1 cellular context compared by ENCODE assay signal in the genomic region with DNA sequence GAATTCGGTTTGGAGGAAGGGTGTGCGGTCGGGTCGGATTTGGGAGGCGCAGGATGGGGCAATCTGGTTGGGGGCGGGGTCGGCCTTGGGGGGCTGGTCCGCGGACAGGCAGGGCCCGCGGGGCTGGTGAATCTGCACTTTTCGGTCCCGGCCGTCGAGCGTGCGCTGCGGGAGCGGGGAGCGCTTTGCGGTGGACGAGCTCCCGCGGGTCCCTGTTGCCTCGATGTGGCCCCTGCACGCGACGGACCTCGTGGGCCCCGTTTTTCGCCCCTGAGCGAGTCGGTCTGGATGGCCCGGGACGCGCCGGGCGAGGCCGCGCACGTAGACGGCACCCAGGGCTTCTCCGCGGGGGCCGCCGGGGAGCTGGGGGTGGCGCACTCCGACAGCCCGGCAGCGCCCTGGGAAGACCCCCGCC.
TF ChIP-seq lines count a peak whose summit lies in the region.

No MANE protein-coding gene starts in this region.

TF ChIP-seq in HepG2, 621 proteins besides CTCF, POLR2A, EP300 and RAD21 (continued from another document):
- TF ChIP-seq, protein P1, sequence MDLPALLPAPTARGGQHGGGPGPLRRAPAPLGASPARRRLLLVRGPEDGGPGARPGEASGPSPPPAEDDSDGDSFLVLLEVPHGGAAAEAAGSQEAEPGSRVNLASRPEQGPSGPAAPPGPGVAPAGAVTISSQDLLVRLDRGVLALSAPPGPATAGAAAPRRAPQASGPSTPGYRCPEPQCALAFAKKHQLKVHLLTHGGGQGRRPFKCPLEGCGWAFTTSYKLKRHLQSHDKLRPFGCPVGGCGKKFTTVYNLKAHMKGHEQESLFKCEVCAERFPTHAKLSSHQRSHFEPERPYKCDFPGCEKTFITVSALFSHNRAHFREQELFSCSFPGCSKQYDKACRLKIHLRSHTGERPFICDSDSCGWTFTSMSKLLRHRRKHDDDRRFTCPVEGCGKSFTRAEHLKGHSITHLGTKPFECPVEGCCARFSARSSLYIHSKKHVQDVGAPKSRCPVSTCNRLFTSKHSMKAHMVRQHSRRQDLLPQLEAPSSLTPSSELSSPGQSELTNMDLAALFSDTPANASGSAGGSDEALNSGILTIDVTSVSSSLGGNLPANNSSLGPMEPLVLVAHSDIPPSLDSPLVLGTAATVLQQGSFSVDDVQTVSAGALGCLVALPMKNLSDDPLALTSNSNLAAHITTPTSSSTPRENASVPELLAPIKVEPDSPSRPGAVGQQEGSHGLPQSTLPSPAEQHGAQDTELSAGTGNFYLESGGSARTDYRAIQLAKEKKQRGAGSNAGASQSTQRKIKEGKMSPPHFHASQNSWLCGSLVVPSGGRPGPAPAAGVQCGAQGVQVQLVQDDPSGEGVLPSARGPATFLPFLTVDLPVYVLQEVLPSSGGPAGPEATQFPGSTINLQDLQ (CRISPR knock-in tag; IDR thresholded peaks at IDR 0.05), result 0 out of 2 replicates have a peak, but pooled peaks have one; percentile 48
- TF ChIP-seq CCAR2 (optimal IDR thresholded peaks at IDR 0.05; ENCODE audit: low read depth, low read length), result no peak
- no peak for TF ChIP-seq PAXIP1 (CRISPR knock-in tag; conservative IDR thresholded peaks at IDR 0.05)
- no peak for TF ChIP-seq SRY (CRISPR knock-in tag; IDR thresholded peaks at IDR 0.05)
- no peak for TF ChIP-seq ELF4 (CRISPR knock-in tag; IDR thresholded peaks at IDR 0.05; ENCODE audit: borderline replicate concordance)
- no peak for TF ChIP-seq LBX2 (CRISPR knock-in tag; IDR thresholded peaks at IDR 0.05; ENCODE audit: borderline replicate concordance)
- peak; percentile 4; the same call in 1 of the 2 replicates for TF ChIP-seq KAT8 (CRISPR knock-in tag; IDR thresholded peaks at IDR 0.05)
- no peak for TF ChIP-seq ZNF225 (CRISPR knock-in tag; IDR thresholded peaks at IDR 0.05)
- 0 out of 2 replicates have a peak, but pooled peaks have one; percentile 10 for TF ChIP-seq SIN3A (IDR thresholded peaks at IDR 0.05; ENCODE audit: borderline replicate concordance, low read depth, low read length)
- TF ChIP-seq, protein P2, sequence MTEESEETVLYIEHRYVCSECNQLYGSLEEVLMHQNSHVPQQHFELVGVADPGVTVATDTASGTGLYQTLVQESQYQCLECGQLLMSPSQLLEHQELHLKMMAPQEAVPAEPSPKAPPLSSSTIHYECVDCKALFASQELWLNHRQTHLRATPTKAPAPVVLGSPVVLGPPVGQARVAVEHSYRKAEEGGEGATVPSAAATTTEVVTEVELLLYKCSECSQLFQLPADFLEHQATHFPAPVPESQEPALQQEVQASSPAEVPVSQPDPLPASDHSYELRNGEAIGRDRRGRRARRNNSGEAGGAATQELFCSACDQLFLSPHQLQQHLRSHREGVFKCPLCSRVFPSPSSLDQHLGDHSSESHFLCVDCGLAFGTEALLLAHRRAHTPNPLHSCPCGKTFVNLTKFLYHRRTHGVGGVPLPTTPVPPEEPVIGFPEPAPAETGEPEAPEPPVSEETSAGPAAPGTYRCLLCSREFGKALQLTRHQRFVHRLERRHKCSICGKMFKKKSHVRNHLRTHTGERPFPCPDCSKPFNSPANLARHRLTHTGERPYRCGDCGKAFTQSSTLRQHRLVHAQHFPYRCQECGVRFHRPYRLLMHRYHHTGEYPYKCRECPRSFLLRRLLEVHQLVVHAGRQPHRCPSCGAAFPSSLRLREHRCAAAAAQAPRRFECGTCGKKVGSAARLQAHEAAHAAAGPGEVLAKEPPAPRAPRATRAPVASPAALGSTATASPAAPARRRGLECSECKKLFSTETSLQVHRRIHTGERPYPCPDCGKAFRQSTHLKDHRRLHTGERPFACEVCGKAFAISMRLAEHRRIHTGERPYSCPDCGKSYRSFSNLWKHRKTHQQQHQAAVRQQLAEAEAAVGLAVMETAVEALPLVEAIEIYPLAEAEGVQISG (CRISPR knock-in tag; IDR thresholded peaks at IDR 0.05), result 0 out of 2 replicates have a peak, but pooled peaks have one; percentile 6
- TF ChIP-seq ZNF766 (CRISPR knock-in tag; IDR thresholded peaks at IDR 0.05; ENCODE audit: borderline replicate concordance), result 0 out of 2 replicates have a peak, but pooled peaks have one; percentile 31
- TF ChIP-seq, protein P3, sequence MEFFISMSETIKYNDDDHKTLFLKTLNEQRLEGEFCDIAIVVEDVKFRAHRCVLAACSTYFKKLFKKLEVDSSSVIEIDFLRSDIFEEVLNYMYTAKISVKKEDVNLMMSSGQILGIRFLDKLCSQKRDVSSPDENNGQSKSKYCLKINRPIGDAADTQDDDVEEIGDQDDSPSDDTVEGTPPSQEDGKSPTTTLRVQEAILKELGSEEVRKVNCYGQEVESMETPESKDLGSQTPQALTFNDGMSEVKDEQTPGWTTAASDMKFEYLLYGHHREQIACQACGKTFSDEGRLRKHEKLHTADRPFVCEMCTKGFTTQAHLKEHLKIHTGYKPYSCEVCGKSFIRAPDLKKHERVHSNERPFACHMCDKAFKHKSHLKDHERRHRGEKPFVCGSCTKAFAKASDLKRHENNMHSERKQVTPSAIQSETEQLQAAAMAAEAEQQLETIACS (CRISPR knock-in tag; IDR thresholded peaks at IDR 0.05), result 0 out of 2 replicates have a peak, but pooled peaks have one; percentile 33
- peak; percentile 24 for TF ChIP-seq ASH2L (IDR thresholded peaks at IDR 0.05; ENCODE audit: insufficient read length, low read depth, low read length)
- no peak for TF ChIP-seq HIVEP1 (CRISPR knock-in tag; IDR thresholded peaks at IDR 0.05)
- peak; percentile 58; the same call in 1 of the 2 replicates for TF ChIP-seq ATF7-NPFF (CRISPR knock-in tag; IDR thresholded peaks at IDR 0.05; ENCODE audit: low read depth)
- 0 out of 2 replicates have a peak, but pooled peaks have one; percentile 27 for TF ChIP-seq NFYB (CRISPR knock-in tag; IDR thresholded peaks at IDR 0.05)
- TF ChIP-seq, protein P4, sequence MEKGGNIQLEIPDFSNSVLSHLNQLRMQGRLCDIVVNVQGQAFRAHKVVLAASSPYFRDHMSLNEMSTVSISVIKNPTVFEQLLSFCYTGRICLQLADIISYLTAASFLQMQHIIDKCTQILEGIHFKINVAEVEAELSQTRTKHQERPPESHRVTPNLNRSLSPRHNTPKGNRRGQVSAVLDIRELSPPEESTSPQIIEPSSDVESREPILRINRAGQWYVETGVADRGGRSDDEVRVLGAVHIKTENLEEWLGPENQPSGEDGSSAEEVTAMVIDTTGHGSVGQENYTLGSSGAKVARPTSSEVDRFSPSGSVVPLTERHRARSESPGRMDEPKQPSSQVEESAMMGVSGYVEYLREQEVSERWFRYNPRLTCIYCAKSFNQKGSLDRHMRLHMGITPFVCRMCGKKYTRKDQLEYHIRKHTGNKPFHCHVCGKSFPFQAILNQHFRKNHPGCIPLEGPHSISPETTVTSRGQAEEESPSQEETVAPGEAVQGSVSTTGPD (CRISPR knock-in tag; IDR thresholded peaks at IDR 0.05), result no peak
- TF ChIP-seq NFE2L2 (IDR thresholded peaks at IDR 0.05; ENCODE audit: low read length), result no peak
- 0 out of 2 replicates have a peak, but pooled peaks have one; percentile 22 for TF ChIP-seq ISL2 (CRISPR knock-in tag; IDR thresholded peaks at IDR 0.05)
- no peak for TF ChIP-seq ZNF124 (CRISPR knock-in tag; IDR thresholded peaks at IDR 0.05)
- TF ChIP-seq, protein P5, sequence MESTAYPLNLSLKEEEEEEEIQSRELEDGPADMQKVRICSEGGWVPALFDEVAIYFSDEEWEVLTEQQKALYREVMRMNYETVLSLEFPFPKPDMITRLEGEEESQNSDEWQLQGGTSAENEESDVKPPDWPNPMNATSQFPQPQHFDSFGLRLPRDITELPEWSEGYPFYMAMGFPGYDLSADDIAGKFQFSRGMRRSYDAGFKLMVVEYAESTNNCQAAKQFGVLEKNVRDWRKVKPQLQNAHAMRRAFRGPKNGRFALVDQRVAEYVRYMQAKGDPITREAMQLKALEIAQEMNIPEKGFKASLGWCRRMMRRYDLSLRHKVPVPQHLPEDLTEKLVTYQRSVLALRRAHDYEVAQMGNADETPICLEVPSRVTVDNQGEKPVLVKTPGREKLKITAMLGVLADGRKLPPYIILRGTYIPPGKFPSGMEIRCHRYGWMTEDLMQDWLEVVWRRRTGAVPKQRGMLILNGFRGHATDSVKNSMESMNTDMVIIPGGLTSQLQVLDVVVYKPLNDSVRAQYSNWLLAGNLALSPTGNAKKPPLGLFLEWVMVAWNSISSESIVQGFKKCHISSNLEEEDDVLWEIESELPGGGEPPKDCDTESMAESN (CRISPR knock-in tag; conservative IDR thresholded peaks at IDR 0.05), result peak; percentile 33; the same call in 1 of the 2 replicates
- TF ChIP-seq SNRNP70 (IDR thresholded peaks at IDR 0.05; ENCODE audit: low read depth, low read length), result peak; percentile 92
- TF ChIP-seq ZNF777 (CRISPR knock-in tag; IDR thresholded peaks at IDR 0.05), result peak; percentile 44; the same call in 1 of the 2 replicates
- 0 out of 2 replicates have a peak, but pooled peaks have one; percentile 21 for TF ChIP-seq PHF21A (CRISPR knock-in tag; IDR thresholded peaks at IDR 0.05)
- 0 out of 2 replicates have a peak, but pooled peaks have one; percentile 13 for TF ChIP-seq KDM5B (CRISPR knock-in tag; IDR thresholded peaks at IDR 0.05; ENCODE audit: borderline replicate concordance)
- TF ChIP-seq ZNF747 (CRISPR knock-in tag; IDR thresholded peaks at IDR 0.05; ENCODE audit: borderline replicate concordance), result 0 out of 2 replicates have a peak, but pooled peaks have one; percentile 5
- no peak for TF ChIP-seq ZNF263 (CRISPR knock-in tag; IDR thresholded peaks at IDR 0.05)
- TF ChIP-seq, protein P6, sequence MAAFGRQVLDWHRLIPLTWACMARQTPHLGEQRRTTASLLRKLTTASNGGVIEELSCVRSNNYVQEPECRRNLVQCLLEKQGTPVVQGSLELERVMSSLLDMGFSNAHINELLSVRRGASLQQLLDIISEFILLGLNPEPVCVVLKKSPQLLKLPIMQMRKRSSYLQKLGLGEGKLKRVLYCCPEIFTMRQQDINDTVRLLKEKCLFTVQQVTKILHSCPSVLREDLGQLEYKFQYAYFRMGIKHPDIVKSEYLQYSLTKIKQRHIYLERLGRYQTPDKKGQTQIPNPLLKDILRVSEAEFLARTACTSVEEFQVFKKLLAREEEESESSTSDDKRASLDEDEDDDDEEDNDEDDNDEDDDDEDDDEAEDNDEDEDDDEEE (CRISPR knock-in tag; IDR thresholded peaks at IDR 0.05), result no peak
- no peak for TF ChIP-seq KDM3A (CRISPR knock-in tag; IDR thresholded peaks at IDR 0.05; ENCODE audit: low read depth)
- TF ChIP-seq SRSF1 (optimal IDR thresholded peaks at IDR 0.05; ENCODE audit: low read depth, low read length), result no peak
- no peak for TF ChIP-seq ZNF18 (CRISPR knock-in tag; IDR thresholded peaks at IDR 0.05; ENCODE audit: insufficient replicate concordance)
- TF ChIP-seq HNRNPK (IDR thresholded peaks at IDR 0.05; ENCODE audit: low read depth, low read length, poor library complexity, severe bottlenecking), result peak; percentile 35
- TF ChIP-seq U2AF1 (optimal IDR thresholded peaks at IDR 0.05; ENCODE audit: low read depth, low read length), result no peak
- peak; percentile 70; the same call in 1 of the 2 replicates for TF ChIP-seq ZNF776 (CRISPR knock-in tag; IDR thresholded peaks at IDR 0.05)
- TF ChIP-seq AGO2 (optimal IDR thresholded peaks at IDR 0.05; ENCODE audit: low read depth, low read length), result peak; percentile 84
- TF ChIP-seq ZNF737 (CRISPR knock-in tag; IDR thresholded peaks at IDR 0.05; ENCODE audit: borderline replicate concordance), result 0 out of 2 replicates have a peak, but pooled peaks have one; percentile 18
- no peak for TF ChIP-seq NCOA1 (CRISPR knock-in tag; IDR thresholded peaks at IDR 0.05)
- TF ChIP-seq ZFP82 (CRISPR knock-in tag; IDR thresholded peaks at IDR 0.05; ENCODE audit: borderline replicate concordance), result no peak
- peak; percentile 4; the same call in 1 of the 2 replicates for TF ChIP-seq PHF8 (CRISPR knock-in tag; IDR thresholded peaks at IDR 0.05)
- no peak for TF ChIP-seq CSRNP1 (CRISPR knock-in tag; IDR thresholded peaks at IDR 0.05)
